In the genomic region with DNA sequence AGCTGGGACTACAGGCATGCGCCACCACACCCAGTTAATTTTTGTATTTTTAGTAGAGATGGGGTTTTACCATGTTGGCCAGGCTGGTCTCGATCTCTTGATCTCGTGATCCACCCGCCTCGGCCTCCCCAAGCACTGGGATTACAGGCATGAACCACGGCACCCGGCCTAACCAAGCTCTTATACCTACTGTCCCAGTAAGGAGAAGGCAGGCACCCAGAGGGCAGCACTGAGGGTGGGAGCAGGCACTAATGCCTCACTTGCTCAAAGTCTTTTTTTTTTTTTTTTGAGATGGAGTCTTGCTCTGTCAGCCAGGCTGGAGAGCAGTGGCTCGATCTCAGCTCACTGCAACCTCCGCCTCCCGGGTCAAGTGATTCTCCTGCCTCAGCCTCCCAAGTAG, we compare ENCODE assay signal across 1 cellular context.
TF ChIP-seq lines count a peak whose summit lies in the region.

No MANE protein-coding gene starts in this region.

TF ChIP-seq in K562, 482 proteins besides CTCF, POLR2A, EP300 and RAD21:
- TF ChIP-seq CBFB (CRISPR knock-in tag; IDR thresholded peaks at IDR 0.05) (0 out of 2 replicates have a peak, but pooled peaks have one; percentile 27), ZNF384 (IDR thresholded peaks at IDR 0.05; ENCODE audit: low read depth, low read length) (0 out of 2 replicates have a peak, but pooled peaks have one; percentile 9)
